ENCODE assay signal across 8 cellular contexts in the genomic region with DNA sequence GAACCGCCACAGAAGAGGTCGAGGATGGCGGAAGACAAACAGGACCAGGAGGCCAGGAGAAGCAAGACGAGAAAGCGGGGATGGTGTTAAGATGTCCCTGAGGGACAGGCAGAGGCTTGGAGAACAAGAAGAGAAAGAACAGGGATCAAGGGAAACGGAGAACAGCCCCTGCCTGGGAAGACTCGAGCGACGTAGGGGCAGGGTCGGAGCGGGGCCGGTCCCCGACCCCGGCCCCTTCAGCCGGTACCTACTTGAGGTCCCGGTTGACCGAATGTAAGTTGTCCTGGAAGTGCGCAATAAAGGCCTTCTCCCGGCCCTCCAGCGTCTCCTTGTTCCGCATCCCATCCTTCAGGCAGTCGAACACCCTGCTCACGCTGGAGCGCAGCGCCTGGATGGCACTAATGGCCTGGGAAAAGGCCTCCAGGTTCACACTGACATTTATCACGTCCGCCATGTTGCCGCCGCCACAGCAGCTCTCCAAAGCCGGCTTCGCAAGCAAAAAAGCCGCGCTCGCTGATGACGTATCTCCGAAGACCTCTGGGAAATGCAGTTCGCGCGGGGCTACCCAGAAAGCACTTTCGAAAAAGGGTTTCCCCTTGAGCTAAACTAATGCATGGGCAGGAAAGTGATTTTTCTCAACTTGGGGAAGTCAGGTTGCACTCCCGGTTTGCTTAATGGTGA. TPM values are rescaled to one million over a fixed set of nuclear protein-coding genes. Genes with fewer than 3 reads are reported as not detected.
DNase-seq lines count a peak whose midpoint lies in the region; ATAC-seq and TF ChIP-seq lines count a peak whose summit lies in the region.

A gene with protein sequence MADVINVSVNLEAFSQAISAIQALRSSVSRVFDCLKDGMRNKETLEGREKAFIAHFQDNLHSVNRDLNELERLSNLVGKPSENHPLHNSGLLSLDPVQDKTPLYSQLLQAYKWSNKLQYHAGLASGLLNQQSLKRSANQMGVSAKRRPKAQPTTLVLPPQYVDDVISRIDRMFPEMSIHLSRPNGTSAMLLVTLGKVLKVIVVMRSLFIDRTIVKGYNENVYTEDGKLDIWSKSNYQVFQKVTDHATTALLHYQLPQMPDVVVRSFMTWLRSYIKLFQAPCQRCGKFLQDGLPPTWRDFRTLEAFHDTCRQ (minus strand): TSS at position 477 of the 681 bp plus-strand sequence. CDS start 23 bp downstream, at position 454.

- no peaks in the 10 kb centered on the region for H3K27me3 Mint-ChIP-seq in activated CD4-positive, alpha-beta T cell treated with anti-CD3 and anti-CD28 coated beads, Interleukin-2, amount 10 ng/mL, durations not matched to agents 7 days and 5 days
- peaks cover 5% of the 10 kb centered on the region for H3K27me3 Mint-ChIP-seq in dendritic cell treated with granulocyte-macrophage colony-stimulating factor and Interleukin-4, amounts not matched to agents 40 ng/mL and 50 ng/mL, for 4 days

- peak within 1 kb of the TSS; percentile 85 for H3K27ac Mint-ChIP-seq in activated CD4-positive, alpha-beta T cell treated with anti-CD3 and anti-CD28 coated beads, Interleukin-2, amount 10 ng/mL, durations not matched to agents 7 days and 5 days
- peak within 1 kb of the TSS; percentile 89 for H3K27ac Mint-ChIP-seq in dendritic cell treated with granulocyte-macrophage colony-stimulating factor and Interleukin-4, amounts not matched to agents 40 ng/mL and 50 ng/mL, for 4 days

- POLR2A ChIA-PET in activated CD4-positive, alpha-beta T cell treated with anti-CD3 and anti-CD28 coated beads, Interleukin-2, amount 10 ng/mL, durations not matched to agents 7 days and 5 days (lab: Charles Lee): interaction anchor here (0.6 kb wide), 1 partner anchor 11 kb away, joined by 5 read pairs; no protein-coding TSS in a partner anchor

- peak; percentile 88 for ATAC-seq in HG03460 (IDR thresholded peaks at IDR 0.05; ENCODE audit: unreplicated experiment)
- peak; percentile 98 for ATAC-seq in left lobe of liver

- peak; percentile 94 for DNase-seq in AG20443 (ENCODE audit: low spot score)
- peak; percentile 97 for DNase-seq in NCI-H69 (lab: John Stamatoyannopoulos, UW)
- DNase-seq in activated CD4-positive, alpha-beta T cell treated with anti-CD3 and anti-CD28 coated beads, Interleukin-2, amount 10 ng/mL, durations not matched to agents 7 days and 5 days: peak; percentile 95
- peak; percentile 92 for DNase-seq in left lobe of liver (ENCODE audit: low spot score)
- DNase-seq in stimulated activated CD4-positive, alpha-beta T cell treated with anti-CD3 and anti-CD28 coated beads, Interleukin-2, amount 100 ng/mL, for 24 hours: peak; percentile 89 to 95

- H3K4me1 Mint-ChIP-seq in activated CD4-positive, alpha-beta T cell treated with anti-CD3 and anti-CD28 coated beads, Interleukin-2, amount 10 ng/mL, durations not matched to agents 7 days and 5 days: peaks cover 38% of the 10 kb centered on the region
- H3K4me1 Mint-ChIP-seq in dendritic cell treated with granulocyte-macrophage colony-stimulating factor and Interleukin-4, amounts not matched to agents 40 ng/mL and 50 ng/mL, for 4 days (ENCODE audit: low read depth): peaks cover 34% of the 10 kb centered on the region

- CTCF ChIA-PET in activated CD4-positive, alpha-beta T cell treated with anti-CD3 and anti-CD28 coated beads, Interleukin-2, amount 10 ng/mL, durations not matched to agents 7 days and 5 days (lab: Charles Lee): no interaction called here

- intact Hi-C loops in dendritic cell treated with granulocyte-macrophage colony-stimulating factor and Interleukin-4, amounts not matched to agents 40 ng/mL and 50 ng/mL, for 4 days (cut with micrococcal nuclease): no loop called here

- no peaks in the 10 kb centered on the region for H3K9me3 Mint-ChIP-seq in activated CD4-positive, alpha-beta T cell treated with anti-CD3 and anti-CD28 coated beads, Interleukin-2, amount 10 ng/mL, durations not matched to agents 7 days and 5 days
- H3K9me3 Mint-ChIP-seq in dendritic cell treated with granulocyte-macrophage colony-stimulating factor and Interleukin-4, amounts not matched to agents 40 ng/mL and 50 ng/mL, for 4 days: no peaks in the 10 kb centered on the region

- peak; percentile 64 for TF ChIP-seq POLR2A in GM19099 (IDR thresholded peaks at IDR 0.05; ENCODE audit: extremely low read depth, insufficient read length, low read depth)

- peak within 1 kb of the TSS; percentile 93 for H3K4me3 Mint-ChIP-seq in activated CD4-positive, alpha-beta T cell treated with anti-CD3 and anti-CD28 coated beads, Interleukin-2, amount 10 ng/mL, durations not matched to agents 7 days and 5 days
- peak within 1 kb of the TSS; percentile 90 for H3K4me3 Mint-ChIP-seq in dendritic cell treated with granulocyte-macrophage colony-stimulating factor and Interleukin-4, amounts not matched to agents 40 ng/mL and 50 ng/mL, for 4 days

- H3K36me3 Mint-ChIP-seq in activated CD4-positive, alpha-beta T cell treated with anti-CD3 and anti-CD28 coated beads, Interleukin-2, amount 10 ng/mL, durations not matched to agents 7 days and 5 days (ENCODE audit: low read depth): peaks cover 17% of the 10 kb centered on the region
- peaks cover 47% of the 10 kb centered on the region for H3K36me3 Mint-ChIP-seq in dendritic cell treated with granulocyte-macrophage colony-stimulating factor and Interleukin-4, amounts not matched to agents 40 ng/mL and 50 ng/mL, for 4 days (ENCODE audit: low read depth)

RNA-seq across cellular contexts. Expression of the gene that starts here (rescaled TPM):
- total RNA-seq in activated CD4-positive, alpha-beta T cell treated with anti-CD3 and anti-CD28 coated beads, Interleukin-2, amount 10 ng/mL, durations not matched to agents 7 days and 5 days: 10 to 100 TPM; 22.7 to 23.3 TPM
- total RNA-seq in left lobe of liver: 4.8 TPM

Comparison
In these comparisons a context has a peak if more than half of its experiments do, and no peak if none do; other contexts are left out.
1. Peak in every context shown above with its lines: DNase-seq and ATAC-seq.